Comparison of ENCODE assay signal across 33 cellular contexts in genomic region chr15:26212109-26212508, GRCh38.
"Had no signal": no experiment of that assay in that cellular context is flagged by ENCODE, and none has a peak within 500 bp of the region (broad histone marks: within the 10 kb centered on the region; RNA-seq: fewer than 3 reads in every experiment).

No MANE protein-coding gene starts in this region.

- H3K4me3 ChIP-seq: adrenal gland, ascending aorta, body of pancreas, breast epithelium, cardiac muscle cell had no signal

- H3K9me3 ChIP-seq: adrenal gland, ascending aorta, body of pancreas, breast epithelium had no signal

- H3K36me3 ChIP-seq: adrenal gland, ascending aorta, brain microvascular endothelial cell, breast epithelium, cardiac muscle cell had no signal

- ATAC-seq: activated naive CD4-positive, alpha-beta T cell treated with anti-CD3 and anti-CD28 coated beads, Interleukin-2, amount 50 U/mL, for 72 hours; activated naive CD8-positive, alpha-beta T cell treated with anti-CD3 and anti-CD28 coated beads, Interleukin-2, amount 50 U/mL, for 24 hours; activated T-cell treated with anti-CD3 and anti-CD28 coated beads, Interleukin-2, amount 50 U/mL, for 4 hours; activated T-cell treated with anti-CD3 and anti-CD28 coated beads, Interleukin-2, amount 50 U/mL, for 72 hours; activated T-helper 17 cell treated with anti-CD3 and anti-CD28 coated beads, Interleukin-2, amount 50 U/mL, for 72 hours; body of pancreas had no signal

- DNase-seq: activated effector memory CD4-positive, alpha-beta T cell treated with anti-CD3 and anti-CD28 coated beads, Interleukin-2, amount 50 U/mL, for 16 hours; activated effector memory CD4-positive, alpha-beta T cell treated with Interleukin-2 at 50 U/mL for 16 hours; activated gamma-delta T cell; activated gamma-delta T cell treated with Interleukin-2 at 50 U/mL for 16 hours; activated naive CD4-positive, alpha-beta T cell; activated naive CD4-positive, alpha-beta T cell treated with anti-CD3 and anti-CD28 coated beads for 36 hours; activated naive CD4-positive, alpha-beta T cell treated with anti-CD3 and anti-CD28 coated beads, Interleukin-2, amount 10 ng/mL, durations not matched to agents 7 days and 5 days; activated naive CD4-positive, alpha-beta T cell treated with anti-CD3 and anti-CD28 coated beads, Interleukin-2, amount 50 U/mL, for 16 hours; activated naive CD4-positive, alpha-beta T cell treated with Interleukin-2 at 50 U/mL for 16 hours; activated naive CD8-positive, alpha-beta T cell treated with anti-CD3 and anti-CD28 coated beads for 36 hours; activated naive CD8-positive, alpha-beta T cell treated with anti-CD3 and anti-CD28 coated beads, Interleukin-2, amount 10 ng/mL, durations not matched to agents 7 days and 5 days; activated naive CD8-positive, alpha-beta T cell treated with anti-CD3 and anti-CD28 coated beads, Interleukin-2, amount 50 U/mL, for 24 hours; activated T-cell treated with anti-CD3 and anti-CD28 coated beads for 4 hours; activated T-cell treated with anti-CD3 and anti-CD28 coated beads, Interleukin-2, amount 50 U/mL, for 1 hour; activated T-cell treated with anti-CD3 and anti-CD28 coated beads, Interleukin-2, amount 50 U/mL, for 24 hours; activated T-cell treated with anti-CD3 and anti-CD28 coated beads, Interleukin-2, amount 50 U/mL, for 4 hours; activated T-cell treated with anti-CD3 and anti-CD28 coated beads, Interleukin-2, amount 50 U/mL, for 48 hours; activated T-cell treated with anti-CD3 and anti-CD28 coated beads, Interleukin-2, amount 50 U/mL, for 72 hours; adrenal gland; amniotic stem cell; amygdala; anterior cingulate cortex; aorta; body of pancreas; brain microvascular endothelial cell; caudate nucleus; central memory CD4-positive, alpha-beta T cell; cerebellar nuclear complex had no signal

- H3K4me1 ChIP-seq: adrenal gland, ascending aorta, body of pancreas, breast epithelium had no signal

- H3K27ac ChIP-seq: adrenal gland, ascending aorta, body of pancreas, brain microvascular endothelial cell, breast epithelium, cardiac muscle cell had no signal

- H3K27me3 ChIP-seq: ascending aorta, body of pancreas, brain microvascular endothelial cell, breast epithelium, cardiac muscle cell had no signal
